Comparison of ENCODE assay signal across 38 cellular contexts in the genomic region with DNA sequence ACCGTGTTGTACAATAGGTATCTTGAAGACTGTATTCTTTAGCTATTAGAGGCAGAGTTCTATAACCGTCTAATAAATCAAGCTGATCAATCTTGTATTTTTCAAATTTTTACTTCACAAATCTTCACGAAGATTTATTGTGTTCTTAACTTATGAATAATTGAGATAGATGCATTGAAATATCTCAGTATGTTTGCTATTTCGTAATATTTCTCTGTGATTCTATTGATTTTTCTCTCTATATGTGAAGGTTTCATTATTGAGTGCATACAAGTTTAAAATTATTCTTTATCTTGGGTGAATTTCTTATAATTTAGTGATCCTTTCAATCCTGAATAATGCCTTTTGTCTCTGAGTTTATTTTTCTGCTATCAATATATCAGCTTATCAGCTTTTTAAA. TPM values are rescaled to one million over a fixed set of nuclear protein-coding genes. Genes with fewer than 3 reads are reported as not detected.
"Had no signal": no experiment of that assay in that cellular context is flagged by ENCODE, and none has a peak within 500 bp of the region (broad histone marks: within the 10 kb centered on the region; RNA-seq: fewer than 3 reads in every experiment).

No MANE protein-coding gene starts in this region.

- H3K36me3 ChIP-seq: MG63 had no signal

- H3K27me3 ChIP-seq: MG63 had no signal

- DNase-seq: Karpas-422, Kasumi-1, MG63, MM.1S, MV-4-11, NCI-H1048, NCI-H1092, NCI-H1092 treated with DMSO at 0.1 percent for 48 hours, NCI-H1105, NCI-H1105 treated with DMSO at 0.1 percent for 48 hours, NCI-H1417, NCI-H1417 treated with DMSO at 0.1 percent for 48 hours, NCI-H1436, NCI-H1436 treated with DMSO at 0.1 percent for 48 hours, NCI-H146, NCI-H1694, NCI-H1694 treated with DMSO at 0.1 percent for 48 hours, NCI-H187, NCI-H187 treated with DMSO at 0.1 percent for 48 hours, NCI-H1930, NCI-H2029 treated with DMSO at 0.1 percent for 48 hours, NCI-H2081, NCI-H2081 treated with DMSO at 0.1 percent for 48 hours, NCI-H2107, NCI-H2171, NCI-H2171 treated with DMSO at 0.1 percent for 48 hours, NCI-H2227 treated with DMSO at 0.1 percent for 48 hours, NCI-H226, NCI-H345, NCI-H446, NCI-H446 treated with DMSO at 0.1 percent for 48 hours, NCI-H510A, NCI-H510A treated with DMSO at 0.1 percent for 48 hours, NCI-H524, NCI-H524 treated with DMSO at 0.1 percent for 48 hours, NCI-H526 had no signal

- H3K9me3 ChIP-seq: MG63 had no signal

- H3K4me3 ChIP-seq: MG63 had no signal

RNA-seq across cellular contexts. Expression of a gene that starts 19.8 kb away (rescaled TPM):
- total RNA-seq: LHCN-M2, MCF 10A had no signal
